ENCODE assay signal across 19 cellular contexts in genomic region chr1:4513326-4514114, GRCh38.
DNase-seq lines count a peak whose midpoint lies in the region; ATAC-seq and TF ChIP-seq lines count a peak whose summit lies in the region.
"Had no signal": no experiment of that assay in that cellular context is flagged by ENCODE, and none has a peak within 500 bp of the region (broad histone marks: within the 10 kb centered on the region; RNA-seq: fewer than 3 reads in every experiment).

No MANE protein-coding gene starts in this region.

- no peaks in the 10 kb centered on the region for H3F3A ChIP-seq in neural progenitor cell (ENCODE audit: low read depth)

- H3K36me3 Mint-ChIP-seq in neural progenitor cell = no peaks in the 10 kb centered on the region

- no peaks in the 10 kb centered on the region for H3K9me3 Mint-ChIP-seq in neural progenitor cell

- no peak overlapping the region for H3K9ac ChIP-seq in neural progenitor cell

- TF ChIP-seq POLR2A in body of pancreas (IDR thresholded peaks at IDR 0.05) (no peak), testis (IDR thresholded peaks at IDR 0.05) (no peak)

- CTCF ChIA-PET in GM10248 (lab: Yijun Ruan, JAX) = no interaction called here

- H3K9me3 ChIP-seq in body of pancreas = no peaks in the 10 kb centered on the region
- no peaks in the 10 kb centered on the region for H3K9me3 ChIP-seq in neural progenitor cell (ENCODE audit: low read depth)
- no peaks in the 10 kb centered on the region for H3K9me3 ChIP-seq in testis

- POLR2A ChIA-PET in GM10248 (lab: Yijun Ruan, JAX) = no interaction called here

- intact Hi-C loops in body of pancreas (cut with DNase I) (no loop called here), testis (cut with DNase I; ENCODE audit: low total_unique reads) (no loop called here)

- no peaks in the 10 kb centered on the region for H3K79me2 ChIP-seq in neural progenitor cell (ENCODE audit: low read depth)

- H4K20me1 ChIP-seq in neural progenitor cell (ENCODE audit: low read depth) = no peaks in the 10 kb centered on the region

- peak overlapping the region; percentile 48 for H3K27ac Mint-ChIP-seq in neural progenitor cell
- H3K27ac Mint-ChIP-seq: GM23338 had no signal

- H3K36me3 ChIP-seq in body of pancreas (replicated peaks in 1 of 2; ENCODE audit: insufficient read depth in 1 of 2, low read depth in 2 of 2) (no peaks in the 10 kb centered on the region), neural progenitor cell (no peaks in the 10 kb centered on the region), testis (ENCODE audit: low read depth, missing control alignments) (no peaks in the 10 kb centered on the region)

- H3K4me3 ChIP-seq in body of pancreas = no peak overlapping the region
- H3K4me3 ChIP-seq in neural progenitor cell = no peak overlapping the region
- H3K4me3 ChIP-seq in testis = no peak overlapping the region
- H3K4me3 ChIP-seq: GM12878, GM23338 had no signal

- peaks cover 26% of the 10 kb centered on the region for H3K27me3 Mint-ChIP-seq in neural progenitor cell (ENCODE audit: insufficient read depth, low read depth)

- H3K4me1 Mint-ChIP-seq in neural progenitor cell = peaks cover 27% of the 10 kb centered on the region
- H3K4me1 Mint-ChIP-seq: GM23338 had no signal

- H3K4me3 Mint-ChIP-seq in neural progenitor cell = no peak overlapping the region
- H3K4me3 Mint-ChIP-seq: GM23338 had no signal

- no peak overlapping the region for H3K4me2 ChIP-seq in neural progenitor cell
- H3K4me2 ChIP-seq: GM23338 had no signal

- DNase-seq in DMS 273 (lab: John Stamatoyannopoulos, UW; ENCODE audit: unreplicated experiment) = peak; percentile 43
- no peak for DNase-seq in DMS 273 treated with DMSO at 0.1 percent for 48 hours (lab: John Stamatoyannopoulos, UW)
- no peak for DNase-seq in body of pancreas
- DNase-seq in neural progenitor cell (ENCODE audit: low spot score) = no peak
- DNase-seq in testis = no peak
- no peak for DNase-seq in stimulated activated naive CD4-positive, alpha-beta T cell treated with Interleukin-2 at 50 U/mL for 16 hours (lab: John Stamatoyannopoulos, UW)
- DNase-seq in GM10248 (ENCODE audit: extremely low spot score) = no peak
- DNase-seq: AML-193; GF-D8; NCI-H1092 treated with DMSO at 0.1 percent for 48 hours; NCI-H2081; NCI-H446 treated with DMSO at 0.1 percent for 48 hours; NCI-H69; NK-92 treated with Interleukin-12 subunit alpha and Interleukin-12 subunit beta, amount 100 ng/mL, for 24 hours had no signal

- no peak for ATAC-seq in body of pancreas
- ATAC-seq: GM12878, GM23338, HCT116 had no signal

- WGBS in body of pancreas, 2 donors = 42 to 58% methylated on average over 9 to 11 of the region's 11 CpGs
- 65 to 87% methylated on average over 11 of the region's 11 CpGs for WGBS in testis, 2 donors

- TF ChIP-seq CTCF in body of pancreas (IDR thresholded peaks at IDR 0.05) (no peak), neural progenitor cell (IDR thresholded peaks at IDR 0.05) (no peak), testis (IDR thresholded peaks at IDR 0.05) (no peak), GM10248 (IDR thresholded peaks at IDR 0.05; ENCODE audit: control extremely low read depth, extremely low read depth, low read depth, missing control alignments) (no peak)

- H2AFZ ChIP-seq in neural progenitor cell (replicated peaks) = no peak overlapping the region
- H2AFZ ChIP-seq: GM23338 had no signal

- H3K4me1 ChIP-seq in body of pancreas (peaks cover 66% of the 10 kb centered on the region), neural progenitor cell (no peaks in the 10 kb centered on the region), testis (peaks cover 5% of the 10 kb centered on the region)

- no peaks in the 10 kb centered on the region for H3K27me3 ChIP-seq in body of pancreas
- H3K27me3 ChIP-seq in neural progenitor cell = no peaks in the 10 kb centered on the region
- H3K27me3 ChIP-seq in testis = no peaks in the 10 kb centered on the region

- peak overlapping the region in 3 of 4 donors; percentile 61 to 62 (median 61) for H3K27ac ChIP-seq in body of pancreas
- no peak overlapping the region for H3K27ac ChIP-seq in neural progenitor cell
- peak overlapping the region; percentile 45 for H3K27ac ChIP-seq in temporal lobe (ENCODE audit: low read depth, low read length)
- peak overlapping the region in 1 of 2 donors; percentile 53 for H3K27ac ChIP-seq in testis
- H3K27ac ChIP-seq: 22Rv1 had no signal
